Comparison of ENCODE assay signal across 1 cellular context in the genomic region with DNA sequence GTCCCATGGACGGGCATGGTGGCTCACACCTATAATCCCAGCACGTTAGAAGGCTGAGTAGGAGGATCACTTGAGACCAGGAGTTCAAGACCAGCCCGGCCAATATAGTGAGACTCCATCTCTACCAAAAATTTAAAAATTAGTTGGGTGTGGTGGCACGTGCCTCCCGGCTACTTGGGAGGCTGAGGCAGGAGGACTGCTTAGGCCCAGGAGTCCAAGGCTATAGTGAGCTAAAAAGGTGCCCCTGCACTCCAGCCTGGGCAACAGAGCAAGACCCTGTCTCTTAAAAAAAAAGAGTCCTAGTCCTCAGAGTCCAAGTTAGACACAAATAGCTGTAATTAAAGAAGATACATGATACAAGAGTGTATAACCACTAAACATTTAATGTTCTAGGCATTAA.
A peak's percentile ranks its signal among the peaks of the same experiment; 100 is the strongest.
TF ChIP-seq lines count a peak whose summit lies in the region.

No MANE protein-coding gene starts in this region.

TF ChIP-seq in HEK293, 187 proteins besides CTCF, POLR2A, EP300 and RAD21:
- TF ChIP-seq, protein P1, sequence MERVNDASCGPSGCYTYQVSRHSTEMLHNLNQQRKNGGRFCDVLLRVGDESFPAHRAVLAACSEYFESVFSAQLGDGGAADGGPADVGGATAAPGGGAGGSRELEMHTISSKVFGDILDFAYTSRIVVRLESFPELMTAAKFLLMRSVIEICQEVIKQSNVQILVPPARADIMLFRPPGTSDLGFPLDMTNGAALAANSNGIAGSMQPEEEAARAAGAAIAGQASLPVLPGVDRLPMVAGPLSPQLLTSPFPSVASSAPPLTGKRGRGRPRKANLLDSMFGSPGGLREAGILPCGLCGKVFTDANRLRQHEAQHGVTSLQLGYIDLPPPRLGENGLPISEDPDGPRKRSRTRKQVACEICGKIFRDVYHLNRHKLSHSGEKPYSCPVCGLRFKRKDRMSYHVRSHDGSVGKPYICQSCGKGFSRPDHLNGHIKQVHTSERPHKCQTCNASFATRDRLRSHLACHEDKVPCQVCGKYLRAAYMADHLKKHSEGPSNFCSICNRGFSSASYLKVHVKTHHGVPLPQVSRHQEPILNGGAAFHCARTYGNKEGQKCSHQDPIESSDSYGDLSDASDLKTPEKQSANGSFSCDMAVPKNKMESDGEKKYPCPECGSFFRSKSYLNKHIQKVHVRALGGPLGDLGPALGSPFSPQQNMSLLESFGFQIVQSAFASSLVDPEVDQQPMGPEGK (tag by site-specific recombination; IDR thresholded peaks at IDR 0.05), result no peak
- TF ChIP-seq ZNF292 (tag by site-specific recombination; IDR thresholded peaks at IDR 0.05; ENCODE audit: borderline replicate concordance, low read depth) (no peak), ZNF121 (tag by site-specific recombination; IDR thresholded peaks at IDR 0.05) (peak; percentile 69; the same call in 1 of the 2 replicates), EGR2 (tag by site-specific recombination; IDR thresholded peaks at IDR 0.05; ENCODE audit: low read depth) (no peak), ZNF473 (tag by site-specific recombination; IDR thresholded peaks at IDR 0.05) (no peak)
- TF ChIP-seq, protein P2, sequence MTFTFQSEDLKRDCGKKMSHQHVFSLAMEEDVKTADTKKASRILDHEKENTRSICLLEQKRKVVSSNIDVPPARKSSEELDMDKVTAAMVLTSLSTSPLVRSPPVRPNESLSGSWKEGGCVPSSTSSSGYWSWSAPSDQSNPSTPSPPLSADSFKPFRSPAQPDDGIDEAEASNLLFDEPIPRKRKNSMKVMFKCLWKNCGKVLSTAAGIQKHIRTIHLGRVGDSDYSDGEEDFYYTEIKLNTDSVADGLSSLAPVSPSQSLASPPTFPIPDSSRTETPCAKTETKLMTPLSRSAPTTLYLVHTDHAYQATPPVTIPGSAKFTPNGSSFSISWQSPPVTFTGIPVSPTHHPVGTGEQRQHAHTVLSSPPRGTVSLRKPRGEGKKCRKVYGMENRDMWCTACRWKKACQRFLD (tag by site-specific recombination; IDR thresholded peaks at IDR 0.05), result no peak
